ENCODE assay signal across 20 cellular contexts in the genomic region with DNA sequence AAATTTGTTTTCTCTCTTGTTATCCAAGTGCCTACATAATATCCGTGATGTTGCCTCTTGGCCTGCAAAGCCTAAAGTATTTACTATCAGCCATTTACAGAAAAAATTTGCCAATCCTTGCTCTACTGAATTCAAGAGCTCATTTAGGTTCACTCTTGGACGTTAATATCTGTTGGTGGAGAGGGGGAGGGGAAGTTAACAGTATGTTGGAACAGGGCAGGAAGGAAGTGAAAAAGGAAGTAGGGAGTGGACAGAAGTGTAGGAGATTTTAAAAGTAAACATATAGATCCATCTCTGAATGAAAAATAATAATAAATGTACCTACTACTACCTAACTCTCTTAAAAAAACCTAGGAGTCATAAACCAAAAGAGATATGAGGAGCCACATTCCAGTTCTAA. TPM values are rescaled to one million over a fixed set of nuclear protein-coding genes. Genes with fewer than 3 reads are reported as not detected.
"Had no signal": no experiment of that assay in that cellular context is flagged by ENCODE, and none has a peak within 500 bp of the region (broad histone marks: within the 10 kb centered on the region; RNA-seq: fewer than 3 reads in every experiment).

No MANE protein-coding gene starts in this region.

- H3K27me3 ChIP-seq: brain microvascular endothelial cell, spleen had no signal

- H3K4me3 Mint-ChIP-seq: activated naive CD8-positive, alpha-beta T cell treated with anti-CD3 and anti-CD28 coated beads for 36 hours; activated T-cell treated with anti-CD3 and anti-CD28 coated beads, Interleukin-2, amount 50 U/mL, for 24 hours; dendritic cell treated with granulocyte-macrophage colony-stimulating factor and Interleukin-4, amounts not matched to agents 40 ng/mL and 50 ng/mL, for 4 days; immature natural killer cell; naive thymus-derived CD8-positive, alpha-beta T cell; T-cell; type B pancreatic cell; WTC11 had no signal

- H3K27ac Mint-ChIP-seq: activated naive CD8-positive, alpha-beta T cell treated with anti-CD3 and anti-CD28 coated beads for 36 hours; activated T-cell treated with anti-CD3 and anti-CD28 coated beads, Interleukin-2, amount 50 U/mL, for 24 hours; dendritic cell treated with granulocyte-macrophage colony-stimulating factor and Interleukin-4, amounts not matched to agents 40 ng/mL and 50 ng/mL, for 4 days; immature natural killer cell; naive thymus-derived CD8-positive, alpha-beta T cell; T-cell; type B pancreatic cell had no signal

- ATAC-seq: naive thymus-derived CD8-positive, alpha-beta T cell; sciatic nerve; T-cell; WTC11 had no signal

- H3K27me3 Mint-ChIP-seq: activated naive CD8-positive, alpha-beta T cell treated with anti-CD3 and anti-CD28 coated beads for 36 hours; dendritic cell treated with granulocyte-macrophage colony-stimulating factor and Interleukin-4, amounts not matched to agents 40 ng/mL and 50 ng/mL, for 4 days; T-cell; type B pancreatic cell had no signal

- H3K36me3 ChIP-seq: brain microvascular endothelial cell, spleen had no signal

- H3K4me1 Mint-ChIP-seq: activated naive CD8-positive, alpha-beta T cell treated with anti-CD3 and anti-CD28 coated beads for 36 hours; immature natural killer cell; T-cell had no signal

- H3K27ac ChIP-seq: brain microvascular endothelial cell, psoas muscle had no signal

- H3K4me3 ChIP-seq: psoas muscle, spleen had no signal

- H3K9me3 ChIP-seq: psoas muscle, spleen had no signal

- H3K9me3 Mint-ChIP-seq: activated naive CD8-positive, alpha-beta T cell treated with anti-CD3 and anti-CD28 coated beads for 36 hours; activated T-cell treated with anti-CD3 and anti-CD28 coated beads, Interleukin-2, amount 50 U/mL, for 24 hours; dendritic cell treated with granulocyte-macrophage colony-stimulating factor and Interleukin-4, amounts not matched to agents 40 ng/mL and 50 ng/mL, for 4 days; T-cell; WTC11 had no signal

- H3K36me3 Mint-ChIP-seq: activated naive CD8-positive, alpha-beta T cell treated with anti-CD3 and anti-CD28 coated beads for 36 hours; naive thymus-derived CD8-positive, alpha-beta T cell; T-cell; WTC11 had no signal

- DNase-seq: activated CD4-positive, alpha-beta T cell treated with anti-CD3 and anti-CD28 coated beads, Interleukin-2, amount 50 U/mL, for 1 hour; activated gamma-delta T cell; activated naive CD8-positive, alpha-beta T cell treated with anti-CD3 and anti-CD28 coated beads for 36 hours; activated T-cell treated with anti-CD3 and anti-CD28 coated beads, Interleukin-2, amount 50 U/mL, for 24 hours; brain microvascular endothelial cell; cerebellar nuclear complex; immature natural killer cell; naive thymus-derived CD8-positive, alpha-beta T cell; occipital lobe; psoas muscle; spleen; stimulated activated CD4-positive, alpha-beta T cell treated with anti-CD3 and anti-CD28 coated beads, Interleukin-1b, Interleukin-23, amount 100 ng/mL, for 48 hours; stimulated activated naive CD4-positive, alpha-beta T cell; substantia nigra; T-cell; T1000 had no signal

RNA-seq across cellular contexts. Expression of a gene that starts 32.8 kb away (rescaled TPM):
- polyA plus RNA-seq: immature natural killer cell; naive thymus-derived CD8-positive, alpha-beta T cell had no signal
